Comparison of ENCODE assay signal across 13 cellular contexts in genomic region chr6:125668071-125668470, GRCh38.
"Had no signal": no experiment of that assay in that cellular context is flagged by ENCODE, and none has a peak within 500 bp of the region (broad histone marks: within the 10 kb centered on the region; RNA-seq: fewer than 3 reads in every experiment).

No MANE protein-coding gene starts in this region.

- DNase-seq: activated CD4-positive, alpha-beta memory T cell treated with anti-CD3 and anti-CD28 coated beads for 36 hours; activated CD4-positive, alpha-beta T cell treated with anti-CD3 and anti-CD28 coated beads for 48 hours; activated effector memory CD4-positive, alpha-beta T cell treated with Interleukin-2 at 50 U/mL for 16 hours; activated naive CD4-positive, alpha-beta T cell treated with anti-CD3 and anti-CD28 coated beads, Interleukin-2, amount 10 ng/mL, durations not matched to agents 7 days and 5 days; activated T-cell treated with anti-CD3 and anti-CD28 coated beads, Interleukin-2, amount 50 U/mL, for 72 hours; cortex of kidney; erythroblast; foreskin fibroblast; left ventricle myocardium superior; naive B cell; stimulated activated CD4-positive, alpha-beta T cell treated with anti-CD3 and anti-CD28 coated beads, Interleukin-4, amount 100 ng/mL, for 24 hours; stimulated activated naive CD4-positive, alpha-beta T cell treated with Interleukin-2 at 50 U/mL for 16 hours had no signal

- ATAC-seq: activated T-cell treated with anti-CD3 and anti-CD28 coated beads, Interleukin-2, amount 50 U/mL, for 72 hours; left ventricle myocardium superior had no signal

- H3K27me3 ChIP-seq: tibial nerve had no signal

- H3K9me3 ChIP-seq: tibial nerve had no signal

- H3K4me3 ChIP-seq: tibial nerve had no signal

- H3K27ac ChIP-seq: tibial nerve had no signal

- H3K4me1 ChIP-seq: tibial nerve had no signal

- H3K36me3 ChIP-seq: tibial nerve had no signal
